ENCODE assay signal across 11 cellular contexts in genomic region chr2:23941644-23942043, GRCh38. TPM values are rescaled to one million over a fixed set of nuclear protein-coding genes. Genes with fewer than 3 reads are reported as not detected.
DNase-seq lines count a peak whose midpoint lies in the region; ATAC-seq and TF ChIP-seq lines count a peak whose summit lies in the region.
"Had no signal": no experiment of that assay in that cellular context is flagged by ENCODE, and none has a peak within 500 bp of the region (broad histone marks: within the 10 kb centered on the region; RNA-seq: fewer than 3 reads in every experiment).

No MANE protein-coding gene starts in this region.

- H4K8ac ChIP-seq in H9 (replicated peaks; ENCODE audit: insufficient read length, low read depth, low read length), result no peak overlapping the region

- no peak overlapping the region for H2AK5ac ChIP-seq in H9 (ENCODE audit: insufficient read length, low read length)

- TF ChIP-seq CTCF in H9 (conservative IDR thresholded peaks at IDR 0.05) (no peak), SU-DHL-6 (IDR thresholded peaks at IDR 0.05; ENCODE audit: insufficient read depth, low read length, poor library complexity, severe bottlenecking) (no peak), fibroblast of lung (conservative IDR thresholded peaks at IDR 0.05 in 1 of 2, IDR thresholded peaks at IDR 0.05 in 1 of 2; ENCODE audit: low read depth in 1 of 2, low read length in 2 of 2) (no peak), gastrocnemius medialis (IDR thresholded peaks at IDR 0.05 in 4 of 5, conservative IDR thresholded peaks at IDR 0.05 in 1 of 5) (no peak)

- DNase-seq in H9, result no peak
- DNase-seq in fibroblast of lung (ENCODE audit: low read depth in 2 of 2), result no peak
- DNase-seq in gastrocnemius medialis, result no peak
- no peak for DNase-seq in ecto neural progenitor cell (ENCODE audit: low spot score)
- no peak for DNase-seq in NCI-H2171 treated with DMSO at 0.1 percent for 48 hours (lab: John Stamatoyannopoulos, UW)
- DNase-seq in COLO668 (lab: John Stamatoyannopoulos, UW; ENCODE audit: unreplicated experiment), result no peak
- DNase-seq: SIG-M5; stimulated activated CD4-positive, alpha-beta T cell treated with anti-CD3 and anti-CD28 coated beads, Interleukin-1b, Interleukin-23, amount 100 ng/mL, for 48 hours had no signal

- no peaks in the 10 kb centered on the region for H3K79me1 ChIP-seq in H9 (ENCODE audit: insufficient read depth, low read depth, low read length, poor library complexity, severe bottlenecking)

- no peak overlapping the region for H3K18ac ChIP-seq in H9 (ENCODE audit: insufficient read length, low read depth, low read length)

- peaks cover 33 to 42% of the 10 kb centered on the region in 2 experiments for H3K4me1 Mint-ChIP-seq in H9

- H2BK120ac ChIP-seq in H9 (ENCODE audit: low read depth, low read length, poor library complexity, severe bottlenecking), result no peak overlapping the region

- no peaks in the 10 kb centered on the region for H3K23me2 ChIP-seq in H9 (ENCODE audit: insufficient read length, low read depth, low read length, poor library complexity, severe bottlenecking)

- no peak overlapping the region for H2BK20ac ChIP-seq in H9 (ENCODE audit: low read depth, low read length, poor library complexity, severe bottlenecking)

- H3K4me1 ChIP-seq in H9 (ENCODE audit: insufficient read depth, low read length) (no peaks in the 10 kb centered on the region), fibroblast of lung (ENCODE audit: control insufficient read depth, extremely low read depth, insufficient read depth, low read length) (peaks cover 4% of the 10 kb centered on the region), gastrocnemius medialis (peaks cover 38 to 41% of the 10 kb centered on the region in 2 donors)

- H2AFZ ChIP-seq in H9 (ENCODE audit: low read length), result no peak overlapping the region
- H2AFZ ChIP-seq in SU-DHL-6 (ENCODE audit: low read depth, low read length, severe bottlenecking), result no peak overlapping the region
- H2AFZ ChIP-seq in fibroblast of lung (ENCODE audit: low read length), result no peak overlapping the region

- H3K14ac ChIP-seq in H9 (ENCODE audit: insufficient read depth, low read length), result no peak overlapping the region

- H4K20me1 ChIP-seq in H9 (ENCODE audit: control insufficient read depth, insufficient read depth, insufficient read length) (no peaks in the 10 kb centered on the region), SU-DHL-6 (ENCODE audit: low read depth, low read length) (no peaks in the 10 kb centered on the region), fibroblast of lung (ENCODE audit: control insufficient read depth, extremely low read depth, insufficient read depth, low read length) (no peaks in the 10 kb centered on the region)

- H3K27me3 Mint-ChIP-seq in H9 (ENCODE audit: low read depth), result peaks cover 2% of the 10 kb centered on the region; the same call in 1 of the 2 replicates

- no peak overlapping the region for H3K4ac ChIP-seq in H9 (ENCODE audit: low read depth, low read length)

- H3K56ac ChIP-seq in H9 (ENCODE audit: insufficient read length, low read depth, low read length), result no peak overlapping the region

- peaks cover 2% of the 10 kb centered on the region; the same call in 1 of the 2 replicates for H3K79me2 ChIP-seq in H9 (ENCODE audit: insufficient read depth, low read length)
- H3K79me2 ChIP-seq in SU-DHL-6 (ENCODE audit: insufficient read depth, low read length), result peaks cover 46% of the 10 kb centered on the region
- H3K79me2 ChIP-seq in fibroblast of lung (ENCODE audit: control insufficient read depth, insufficient read depth, low read length), result peaks cover 25% of the 10 kb centered on the region

- H2BK15ac ChIP-seq in H9 (ENCODE audit: low read depth, low read length), result no peak overlapping the region

- no peak for ATAC-seq in gastrocnemius medialis
- no peak for ATAC-seq in GM21423 (IDR thresholded peaks at IDR 0.05; ENCODE audit: unreplicated experiment)

- TF ChIP-seq POLR2A in gastrocnemius medialis (IDR thresholded peaks at IDR 0.05), result no peak

- H3K9me3 ChIP-seq in H9 (ENCODE audit: control insufficient read depth, low read depth, low read length), result no peaks in the 10 kb centered on the region
- no peaks in the 10 kb centered on the region for H3K9me3 ChIP-seq in SU-DHL-6 (ENCODE audit: insufficient read depth, low read length)
- no peaks in the 10 kb centered on the region for H3K9me3 ChIP-seq in fibroblast of lung (ENCODE audit: control insufficient read depth, insufficient read depth, low read depth, low read length)
- H3K9me3 ChIP-seq in gastrocnemius medialis, result no peaks in the 10 kb centered on the region

- H3K4me3 ChIP-seq in SU-DHL-6 (ENCODE audit: insufficient read depth, low read length, poor library complexity, severe bottlenecking), result peak overlapping the region; percentile 67
- H3K4me3 ChIP-seq in fibroblast of lung (replicated peaks in 1 of 4; ENCODE audit: control extremely low read depth in 1 of 4, insufficient read depth in 1 of 4, low read depth in 3 of 4, low read length in 4 of 4), result peak overlapping the region in 3 of 4 experiments; percentile 82 to 84 (median 82)
- H3K4me3 ChIP-seq in gastrocnemius medialis, result peak overlapping the region in 2 of 4 donors; percentile 72 to 82

- peaks cover 6 to 14% (median 13%) of the 10 kb centered on the region in 3 experiments; a peak in 6 of 7 replicates for H3K36me3 Mint-ChIP-seq in H9 (ENCODE audit: insufficient read depth in 1 of 3, low read depth in 3 of 3)

- H3K9me3 Mint-ChIP-seq in H9, result no peaks in the 10 kb centered on the region
- H3K9me3 Mint-ChIP-seq: activated T-helper 1 cell treated with anti-CD3 and anti-CD28 coated beads, Interleukin-12 subunit alpha, Interleukin-12 subunit beta, Interleukin-2, Interleukin-4 antibody, amounts not matched to agents 30 ng/mL and 10 ng/mL and 1 ng/mL, durations not matched to agents 14 hours and 24 hours and 36 hours had no signal

- no peak overlapping the region for H4K5ac ChIP-seq in H9 (ENCODE audit: insufficient read length, low read depth, low read length)

- H2BK5ac ChIP-seq in H9 (ENCODE audit: insufficient read length, low read length), result no peak overlapping the region

- H3K27me3 ChIP-seq in H9 (ENCODE audit: insufficient read depth, low read length) (no peaks in the 10 kb centered on the region), SU-DHL-6 (ENCODE audit: low read length) (no peaks in the 10 kb centered on the region), fibroblast of lung (ENCODE audit: control insufficient read depth, insufficient read depth, low read length) (no peaks in the 10 kb centered on the region), gastrocnemius medialis (no peaks in the 10 kb centered on the region)

- intact Hi-C loops in gastrocnemius medialis (cut with DNase I; ENCODE audit: low total_unique reads), result no loop called here

- in situ Hi-C loops in gastrocnemius medialis (cut with MboI; ENCODE audit: low sequenced_read_pairs in 4 of 4), result loop anchor here in 1 of 4 donors (25.0 kb wide), 1 partner anchor 96 kb away; the partner anchor contains the start of genes FKBP1B and WDCP

- no peak overlapping the region for H4K91ac ChIP-seq in H9 (ENCODE audit: insufficient read length, low read depth, low read length)

- no peaks in the 10 kb centered on the region for H3K36me3 ChIP-seq in SU-DHL-6 (ENCODE audit: low read length)
- H3K36me3 ChIP-seq in fibroblast of lung (ENCODE audit: control insufficient read depth, insufficient read depth, low read length), result no peaks in the 10 kb centered on the region
- no peaks in the 10 kb centered on the region for H3K36me3 ChIP-seq in gastrocnemius medialis

- WGBS in H9 (ENCODE audit: extremely low coverage, insufficient read length, low lambda C conversion rate), result no CpG with 5 or more reads among the region's 8 CpGs

- peak overlapping the region; percentile 66 to 82 for H3K4me3 Mint-ChIP-seq in H9

- no peak overlapping the region for H3K27ac Mint-ChIP-seq in H9

- no peak overlapping the region for H3T11ph ChIP-seq in H9 (ENCODE audit: low read length)

- no peak overlapping the region for H3K27ac ChIP-seq in H9 (ENCODE audit: insufficient read length, low read depth, low read length)
- no peak overlapping the region for H3K27ac ChIP-seq in SU-DHL-6 (ENCODE audit: low read depth, low read length)
- no peak overlapping the region for H3K27ac ChIP-seq in fibroblast of lung (ENCODE audit: insufficient read depth, low read length)
- H3K27ac ChIP-seq in gastrocnemius medialis, result peak overlapping the region in 3 of 4 donors; percentile 23 to 96 (median 92)

- H3K9ac ChIP-seq in H9 (ENCODE audit: extremely low read depth, insufficient read length, low read length) (no peak overlapping the region), SU-DHL-6 (ENCODE audit: low read length) (no peak overlapping the region; the same call in 1 of the 2 replicates), fibroblast of lung (ENCODE audit: insufficient read depth, low read length) (no peak overlapping the region)

- H3K4me2 ChIP-seq in H9 (ENCODE audit: insufficient read depth, insufficient read length, low read length) (peak overlapping the region; percentile 73), SU-DHL-6 (ENCODE audit: low read depth, low read length, poor library complexity, severe bottlenecking) (peak overlapping the region; percentile 95), fibroblast of lung (ENCODE audit: extremely low read depth, insufficient read depth, low read length) (peak overlapping the region; percentile 89)

- 0 out of 2 replicates have a peak, but pooled peaks cover 5% of the 10 kb centered on the region for H3F3A ChIP-seq in SU-DHL-6 (ENCODE audit: insufficient read depth)

- no peaks in the 10 kb centered on the region for H3K9me2 ChIP-seq in SU-DHL-6 (replicated peaks; ENCODE audit: insufficient read depth, low read length)

- no peak overlapping the region for H2BK12ac ChIP-seq in H9 (ENCODE audit: insufficient read length, low read depth, low read length)

- H3K23ac ChIP-seq in H9 (ENCODE audit: insufficient read length, low read depth, low read length), result no peak overlapping the region

RNA-seq across cellular contexts. Expression of gene UBXN2A, which starts 1.4 kb away (rescaled TPM):
- total RNA-seq in H9 (2021) (19.7 and 20.0 TPM in 2 replicates), fibroblast of lung (12.9 and 13.9 TPM in 2 replicates), gastrocnemius medialis (10 to 100 TPM; 13.7 to 20.8 (median 17.0) TPM)
- 11.7 and 12.8 TPM in 2 replicates for polyA plus RNA-seq in fibroblast of lung
- polyA plus RNA-seq in fibroblast of lung (2012), result 9.0 and 10.0 TPM in 2 replicates
- 2.8 and 3.5 TPM in 2 replicates for polyA minus RNA-seq in fibroblast of lung (ENCODE audit: low replicate concordance)

RNA-seq across cellular contexts. Expression of gene ATAD2B, which starts 14.7 kb away (rescaled TPM):
- total RNA-seq in H9 (2021) (17.5 and 21.4 TPM in 2 replicates), fibroblast of lung (9.0 and 11.4 TPM in 2 replicates), gastrocnemius medialis (10 to 100 TPM in 1 of 4 donors, 1 to 10 TPM in 3; 7.3 to 18.1 (median 7.7) TPM)
- polyA plus RNA-seq in fibroblast of lung, result 3.0 and 3.6 TPM in 2 replicates
- 1.5 and 1.9 TPM in 2 replicates for polyA plus RNA-seq in fibroblast of lung (2012)
- polyA minus RNA-seq in fibroblast of lung (ENCODE audit: low replicate concordance), result 1.4 and 2.9 TPM in 2 replicates

Comparison
In these comparisons a context has a peak if more than half of its experiments do, and no peak if none do; other contexts are left out.
1. H3K27ac ChIP-seq: peak in gastrocnemius medialis (3 of 4); none in H9 (single experiment), SU-DHL-6 (single experiment) and fibroblast of lung (single experiment).
2. Peak in every context shown above with its lines, with median percentiles within 50 percentile points of each other: H3K4me2 ChIP-seq.